ENCODE assay signal across 8 cellular contexts in the genomic region with DNA sequence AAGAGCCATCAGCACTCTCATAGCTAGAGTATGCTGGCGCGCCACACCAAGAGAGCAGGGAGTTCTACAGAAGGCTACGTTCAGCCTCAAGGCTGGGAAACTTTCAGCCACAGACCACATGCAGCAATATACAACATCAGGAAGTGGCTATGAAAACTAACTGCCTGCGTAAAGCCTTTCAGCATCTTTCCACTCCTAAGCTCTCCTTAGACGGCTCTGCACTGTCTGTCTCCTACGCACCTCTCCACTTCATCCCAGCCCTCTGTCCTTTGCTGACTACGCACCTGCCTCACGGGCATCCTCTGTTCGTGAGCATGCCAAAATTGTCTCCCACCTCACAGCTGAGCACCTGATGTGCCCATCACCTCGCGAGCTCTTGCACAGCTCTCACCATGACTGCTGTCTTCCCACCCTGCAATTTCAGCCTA. TPM values are rescaled to one million over a fixed set of nuclear protein-coding genes. Genes with fewer than 3 reads are reported as not detected.
DNase-seq lines count a peak whose midpoint lies in the region; ATAC-seq and TF ChIP-seq lines count a peak whose summit lies in the region.
"Had no signal": no experiment of that assay in that cellular context is flagged by ENCODE, and none has a peak within 500 bp of the region (broad histone marks: within the 10 kb centered on the region; RNA-seq: fewer than 3 reads in every experiment).

No MANE protein-coding gene starts in this region.

- intact Hi-C loops in testis (cut with DNase I; ENCODE audit: low total_unique reads), result no loop called here

- H3F3A ChIP-seq in GM23338 (replicated peaks; ENCODE audit: low read depth), result no peaks in the 10 kb centered on the region

- H3K36me3 ChIP-seq in testis (ENCODE audit: low read depth, missing control alignments), result no peaks in the 10 kb centered on the region
- H3K36me3 ChIP-seq in GM23338 (ENCODE audit: insufficient read depth), result peaks cover 32% of the 10 kb centered on the region

- no peak overlapping the region for H3K27ac ChIP-seq in testis
- H3K27ac ChIP-seq in GM23338 (ENCODE audit: low read depth), result no peak overlapping the region

- H3K4me1 ChIP-seq in testis (peaks cover 4% of the 10 kb centered on the region), GM23338 (ENCODE audit: insufficient read depth) (no peaks in the 10 kb centered on the region)

- no peaks in the 10 kb centered on the region for H3K9me3 ChIP-seq in testis

- peaks cover 0 to 3% (median 0%) of the 10 kb centered on the region in 3 donors for H3K27me3 Mint-ChIP-seq in immature natural killer cell (ENCODE audit: low read depth in 3 of 3)
- H3K27me3 Mint-ChIP-seq in GM23338 (ENCODE audit: insufficient read depth, low read depth, poor library complexity), result peaks cover 1% of the 10 kb centered on the region

- peak; percentile 62 to 74 for DNase-seq in activated CD4-positive, alpha-beta T cell treated with anti-CD3 and anti-CD28 coated beads, Interleukin-2, amount 50 U/mL, for 48 hours
- DNase-seq in immature natural killer cell (peak; percentile 58 to 66 (median 64)), testis (peak; percentile 23), amygdala (lab: John Stamatoyannopoulos, UW) (no peak), GM23338 (ENCODE audit: low spot score) (no peak), occipital lobe (lab: John Stamatoyannopoulos, UW) (no peak)
- DNase-seq: cerebellar nuclear complex had no signal

- H3K9me2 ChIP-seq in GM23338 (ENCODE audit: insufficient read depth), result no peaks in the 10 kb centered on the region

- H3K9me3 Mint-ChIP-seq in immature natural killer cell, result no peaks in the 10 kb centered on the region
- no peaks in the 10 kb centered on the region for H3K9me3 Mint-ChIP-seq in GM23338

- no peak for TF ChIP-seq POLR2A in testis (IDR thresholded peaks at IDR 0.05)

- H3K36me3 Mint-ChIP-seq in immature natural killer cell (peaks cover 6 to 17% (median 9%) of the 10 kb centered on the region in 3 donors), GM23338 (ENCODE audit: low read depth) (peaks cover 34% of the 10 kb centered on the region)

- H3K4me2 ChIP-seq in GM23338, result no peak overlapping the region

- no peaks in the 10 kb centered on the region; the same call in none of the 2 replicates for H4K20me1 ChIP-seq in GM23338 (replicated peaks; ENCODE audit: insufficient read depth)

- H2AFZ ChIP-seq in GM23338, result no peak overlapping the region

- ATAC-seq in HG03039 (IDR thresholded peaks at IDR 0.05; ENCODE audit: unreplicated experiment) (peak; percentile 58), GM23338 (no peak)

- no peak overlapping the region for H3K4me3 ChIP-seq in testis
- H3K4me3 ChIP-seq in GM23338, result no peak overlapping the region

- 86 to 87% methylated on average over 11 of the region's 11 CpGs for WGBS in testis, 2 donors

- peak overlapping the region; percentile 92 to 99 (median 96) for H3K27ac Mint-ChIP-seq in immature natural killer cell
- H3K27ac Mint-ChIP-seq in GM23338, result no peak overlapping the region

- peaks cover 22 to 32% of the 10 kb centered on the region in 2 donors for H3K4me1 Mint-ChIP-seq in immature natural killer cell
- H3K4me1 Mint-ChIP-seq in GM23338, result no peaks in the 10 kb centered on the region

- H3K79me2 ChIP-seq in GM23338 (replicated peaks; ENCODE audit: insufficient read depth), result peaks cover 5% of the 10 kb centered on the region

- no peak for TF ChIP-seq CTCF in testis (IDR thresholded peaks at IDR 0.05)
- TF ChIP-seq CTCF in GM23338 (conservative IDR thresholded peaks at IDR 0.05; ENCODE audit: low read depth in 2 of 2), result no peak

- no peaks in the 10 kb centered on the region for H3K27me3 ChIP-seq in testis
- H3K27me3 ChIP-seq in GM23338 (ENCODE audit: insufficient read depth), result no peaks in the 10 kb centered on the region

- H3K4me3 Mint-ChIP-seq in immature natural killer cell, result peak overlapping the region; percentile 83 to 92 (median 89)
- no peak overlapping the region for H3K4me3 Mint-ChIP-seq in GM23338

TF ChIP-seq in GM23338, 12 proteins besides CTCF, POLR2A, EP300 and RAD21 (continues in another document):
- no peak for TF ChIP-seq ZNF114 (CRISPR knock-in tag; IDR thresholded peaks at IDR 0.05)
- TF ChIP-seq JUNB (IDR thresholded peaks at IDR 0.05; ENCODE audit: unreplicated experiment), result no peak
- TF ChIP-seq, protein P1, sequence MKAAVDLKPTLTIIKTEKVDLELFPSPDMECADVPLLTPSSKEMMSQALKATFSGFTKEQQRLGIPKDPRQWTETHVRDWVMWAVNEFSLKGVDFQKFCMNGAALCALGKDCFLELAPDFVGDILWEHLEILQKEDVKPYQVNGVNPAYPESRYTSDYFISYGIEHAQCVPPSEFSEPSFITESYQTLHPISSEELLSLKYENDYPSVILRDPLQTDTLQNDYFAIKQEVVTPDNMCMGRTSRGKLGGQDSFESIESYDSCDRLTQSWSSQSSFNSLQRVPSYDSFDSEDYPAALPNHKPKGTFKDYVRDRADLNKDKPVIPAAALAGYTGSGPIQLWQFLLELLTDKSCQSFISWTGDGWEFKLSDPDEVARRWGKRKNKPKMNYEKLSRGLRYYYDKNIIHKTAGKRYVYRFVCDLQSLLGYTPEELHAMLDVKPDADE (IDR thresholded peaks at IDR 0.05), result no peak
- TF ChIP-seq EZH2phosphoT487 (IDR thresholded peaks at IDR 0.05; ENCODE audit: unreplicated experiment), result no peak
- TF ChIP-seq CREB1 (CRISPR knock-in tag; IDR thresholded peaks at IDR 0.05; ENCODE audit: low read depth), result no peak

RNA-seq across cellular contexts. Expression of a gene that starts 9.7 kb away (rescaled TPM):
- 10 to 100 TPM; 18.8 to 44.8 (median 43.9) TPM for polyA plus RNA-seq in immature natural killer cell
- 10 to 100 TPM; 60.3 to 81.1 TPM for total RNA-seq in testis
- polyA plus RNA-seq in testis (ENCODE audit: insufficient read depth, low read depth, low replicate concordance), result 28.8 TPM
- total RNA-seq in GM23338 (2014; rRNA removed; shearing (Covaris generic)), result 43.2 and 77.9 TPM in 2 replicates
- 26.2 and 30.5 TPM in 2 replicates for polyA plus RNA-seq in GM23338 (2016; fragmentation: Nextera tagmentation; extraction: Ambion mirVana)
- total RNA-seq in occipital lobe, result 101 TPM

RNA-seq across cellular contexts. Expression of a gene that starts 10.0 kb away (rescaled TPM):
- 10 to 100 TPM; 10.7 to 32.9 (median 16.3) TPM for polyA plus RNA-seq in immature natural killer cell
- 10 to 100 TPM; 21.1 to 23.6 TPM for total RNA-seq in testis
- polyA plus RNA-seq in testis (ENCODE audit: insufficient read depth, low read depth, low replicate concordance), result 21.3 TPM
- total RNA-seq in GM23338 (2014; rRNA removed; shearing (Covaris generic)), result 13.3 and 14.8 TPM in 2 replicates
- 33.2 and 38.4 TPM in 2 replicates for polyA plus RNA-seq in GM23338 (2016; fragmentation: Nextera tagmentation; extraction: Ambion mirVana)
- total RNA-seq in occipital lobe, result 13.9 TPM

RNA-seq across cellular contexts. Expression of a gene that starts 48.4 kb away (rescaled TPM):
- polyA plus RNA-seq in immature natural killer cell (10 to 100 TPM in 1 of 3 donors, 1 to 10 TPM in 2; 3.6 to 11.2 (median 6.4) TPM), testis (ENCODE audit: insufficient read depth, low read depth, low replicate concordance) (155 TPM), GM23338 (2016; fragmentation: Nextera tagmentation; extraction: Ambion mirVana) (207 and 232 TPM in 2 replicates)
- total RNA-seq in testis (100 to 1,000 TPM; 131 to 145 TPM), occipital lobe (75.0 TPM)
- 240 and 244 TPM in 2 replicates for total RNA-seq in GM23338 (2014; rRNA removed; shearing (Covaris generic))

Comparison
In these comparisons a context has a peak if more than half of its experiments do, and no peak if none do; other contexts are left out.
1. DNase-seq: peak in activated CD4-positive, alpha-beta T cell treated with anti-CD3 and anti-CD28 coated beads, Interleukin-2, amount 50 U/mL, for 48 hours (2 of 2), immature natural killer cell (3 of 3) and testis (single experiment); none in amygdala (0 of 56), GM23338 (single experiment) and occipital lobe (single experiment).